Comparison of ENCODE assay signal across 27 cellular contexts in the genomic region with DNA sequence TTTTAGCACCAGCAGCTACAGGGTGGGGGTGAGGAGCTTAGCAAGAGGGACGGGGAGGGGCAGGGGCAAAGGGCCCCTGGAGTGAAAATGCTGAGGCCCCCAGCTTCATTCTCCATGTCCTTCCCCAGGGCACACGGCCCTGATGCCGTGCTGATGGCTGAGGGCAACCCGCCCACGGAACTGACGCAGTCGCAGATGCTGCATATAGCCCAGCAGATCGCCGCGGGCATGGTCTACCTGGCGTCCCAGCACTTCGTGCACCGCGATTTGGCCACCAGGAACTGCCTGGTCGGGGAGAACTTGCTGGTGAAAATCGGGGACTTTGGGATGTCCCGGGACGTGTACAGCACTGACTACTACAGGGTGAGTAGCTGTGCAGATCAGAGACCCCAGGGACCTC.
DNase-seq lines count a peak whose midpoint lies in the region; FAIRE-seq and TF ChIP-seq lines count a peak whose summit lies in the region.
"Had no signal": no experiment of that assay in that cellular context is flagged by ENCODE, and none has a peak within 500 bp of the region (broad histone marks: within the 10 kb centered on the region; RNA-seq: fewer than 3 reads in every experiment).

No MANE protein-coding gene starts in this region.

- H2AFZ ChIP-seq in astrocyte (ENCODE audit: low read depth, low read length) (no peak overlapping the region), mammary epithelial cell (ENCODE audit: low read depth, low read length) (no peak overlapping the region)

- no peaks in the 10 kb centered on the region for H4K20me1 ChIP-seq in astrocyte (ENCODE audit: insufficient read depth, low read length)
- H4K20me1 ChIP-seq in mammary epithelial cell (ENCODE audit: insufficient read depth, low read length) = no peaks in the 10 kb centered on the region
- H4K20me1 ChIP-seq: BLaER1 had no signal

- no peaks in the 10 kb centered on the region for H3K79me2 ChIP-seq in astrocyte (ENCODE audit: insufficient read depth, low read length)
- H3K79me2 ChIP-seq in mammary epithelial cell (ENCODE audit: insufficient read depth, low read length) = no peaks in the 10 kb centered on the region

- H3K4me2 ChIP-seq in astrocyte (ENCODE audit: low read length) (no peak overlapping the region), mammary epithelial cell (ENCODE audit: insufficient read depth, low read depth, low read length) (no peak overlapping the region)
- H3K4me2 ChIP-seq: BLaER1 had no signal

- H3K4me3 Mint-ChIP-seq in astrocyte (ENCODE audit: unreplicated experiment) (no peak overlapping the region), neural crest cell (no peak overlapping the region)
- H3K4me3 Mint-ChIP-seq: CD4-positive, alpha-beta memory T cell; CD4-positive, CD25-positive, alpha-beta regulatory T cell; CD8-positive, alpha-beta memory T cell had no signal

- DNase-seq in astrocyte (ENCODE audit: low read depth) (no peak), dorsolateral prefrontal cortex (no peak), neural crest cell (ENCODE audit: low read depth, low spot score) (no peak), NCI-H128 (lab: John Stamatoyannopoulos, UW; ENCODE audit: unreplicated experiment) (no peak), epidermal melanocyte (ENCODE audit: insufficient read length, low spot score) (no peak), mammary epithelial cell (no peak)
- DNase-seq: 8988T; ACHN; BE2C; C1 segment of cervical spinal cord; CD4-positive, alpha-beta memory T cell; CD4-positive, CD25-positive, alpha-beta regulatory T cell; CD8-positive, alpha-beta memory T cell; COR-L47; DMS 273 treated with DMSO at 0.1 percent for 48 hours; DMS153; DMS53; DMS79; DND-41; EL; GDM1 had no signal

- peaks cover 12% of the 10 kb centered on the region for H3K27me3 Mint-ChIP-seq in astrocyte (ENCODE audit: low read depth, unreplicated experiment)
- no peaks in the 10 kb centered on the region for H3K27me3 Mint-ChIP-seq in neural crest cell (ENCODE audit: low read depth)

- H3K4me3 ChIP-seq in astrocyte (ENCODE audit: insufficient read depth, low read depth, low read length) (no peak overlapping the region), dorsolateral prefrontal cortex (no peak overlapping the region), mammary epithelial cell (replicated peaks in 1 of 3; ENCODE audit: insufficient read depth in 1 of 3, low read depth in 2 of 3, low read length in 3 of 3) (no peak overlapping the region)
- H3K4me3 ChIP-seq: BLaER1, GM12878 had no signal

- H3K36me3 Mint-ChIP-seq in astrocyte (ENCODE audit: low read depth, unreplicated experiment) (no peaks in the 10 kb centered on the region), neural crest cell (ENCODE audit: low read depth) (peaks cover 11% of the 10 kb centered on the region)
- H3K36me3 Mint-ChIP-seq: CD14-positive monocyte; CD4-positive, alpha-beta memory T cell; CD4-positive, CD25-positive, alpha-beta regulatory T cell; CD8-positive, alpha-beta memory T cell had no signal

- H3K4me1 ChIP-seq in astrocyte (ENCODE audit: insufficient read depth, low read length) = peaks cover 5% of the 10 kb centered on the region
- peaks cover 14% of the 10 kb centered on the region for H3K4me1 ChIP-seq in mammary epithelial cell (ENCODE audit: insufficient read depth, low read length)
- H3K4me1 ChIP-seq: BE2C, BLaER1 had no signal

- in situ Hi-C loops in mammary epithelial cell (cut with MboI; ENCODE audit: low sequenced_read_pairs in 2 of 2) = no loop called here

- peaks cover 8% of the 10 kb centered on the region for H3K27me3 ChIP-seq in astrocyte (ENCODE audit: insufficient read depth, low read length)
- no peaks in the 10 kb centered on the region for H3K27me3 ChIP-seq in dorsolateral prefrontal cortex
- no peaks in the 10 kb centered on the region for H3K27me3 ChIP-seq in mammary epithelial cell (ENCODE audit: insufficient read depth, low read length)
- H3K27me3 ChIP-seq: BE2C, BLaER1 had no signal

- no peaks in the 10 kb centered on the region for H3K9me3 ChIP-seq in astrocyte (ENCODE audit: insufficient read depth, low read depth, low read length)
- H3K9me3 ChIP-seq in mammary epithelial cell (replicated peaks; ENCODE audit: insufficient read depth, low read length) = no peaks in the 10 kb centered on the region
- H3K9me3 ChIP-seq: BE2C, BLaER1 had no signal

- BruUV-seq in mammary epithelial cell (replicated peaks; lab: Mats Ljungman, UMichigan) = no TSS peak

- dilution Hi-C loops in mammary epithelial cell (cut with HindIII; ENCODE audit: low sequenced_read_pairs) = no loop called here

- peaks cover 27% of the 10 kb centered on the region for H3K4me1 Mint-ChIP-seq in astrocyte (ENCODE audit: low read depth, unreplicated experiment)
- peaks cover 28% of the 10 kb centered on the region for H3K4me1 Mint-ChIP-seq in neural crest cell
- H3K4me1 Mint-ChIP-seq: CD4-positive, CD25-positive, alpha-beta regulatory T cell had no signal

- no peaks in the 10 kb centered on the region for H3K36me3 ChIP-seq in astrocyte (ENCODE audit: insufficient read depth, low read length)
- H3K36me3 ChIP-seq in mammary epithelial cell (ENCODE audit: insufficient read depth, low read length) = no peaks in the 10 kb centered on the region
- H3K36me3 ChIP-seq: BE2C, BLaER1 had no signal

- H3K9ac ChIP-seq in astrocyte (ENCODE audit: low read length) (no peak overlapping the region), mammary epithelial cell (ENCODE audit: insufficient read depth, low read length) (no peak overlapping the region)
- H3K9ac ChIP-seq: BLaER1 had no signal

- H3K9me3 Mint-ChIP-seq in astrocyte (ENCODE audit: unreplicated experiment) (peaks cover 5% of the 10 kb centered on the region), neural crest cell (peaks cover 8% of the 10 kb centered on the region)

- no peak overlapping the region for H3K27ac ChIP-seq in astrocyte (ENCODE audit: low read depth, low read length)
- H3K27ac ChIP-seq in dorsolateral prefrontal cortex = peak overlapping the region in 31 of 59 donors; percentile 13 to 88 (median 67)
- H3K27ac ChIP-seq in mammary epithelial cell (ENCODE audit: insufficient read depth, low read depth, low read length) = no peak overlapping the region
- H3K27ac ChIP-seq: BLaER1 had no signal

- no peak for FAIRE-seq in astrocyte (lab: Jason Lieb, UNC)
- FAIRE-seq: A204.1, GM12878, GM12892, GM18507 had no signal

- CTCF ChIA-PET in mammary epithelial cell (lab: Charles Lee; ENCODE audit: low non-redundant PET) = no interaction called here

- 100% methylated on average over 3 of the region's 18 CpGs for WGBS in mammary epithelial cell (ENCODE audit: low coverage, missing lambda C conversion rate)

- intact Hi-C loops in dorsolateral prefrontal cortex (cut with DNase I) (loop anchor here (5.0 to 10.0 kb wide), 3 partner anchors 87 to 300 kb away; no protein-coding TSS in a partner anchor), mammary epithelial cell (cut with micrococcal nuclease) (loop anchor here (2.0 kb wide), 3 partner anchors 170 to 558 kb away; no protein-coding TSS in a partner anchor)

- TF ChIP-seq CTCF in astrocyte (IDR thresholded peaks at IDR 0.05; ENCODE audit: insufficient read depth, low read depth, low read length) = no peak
- no peak for TF ChIP-seq CTCF in dorsolateral prefrontal cortex (IDR thresholded peaks at IDR 0.05 in 54 of 56, conservative IDR thresholded peaks at IDR 0.05 in 2 of 56; ENCODE audit: low read depth in 1 of 56, partially characterized antibody in 56 of 56)
- no peak for TF ChIP-seq CTCF in neural crest cell (conservative IDR thresholded peaks at IDR 0.05)
- TF ChIP-seq CTCF in mammary epithelial cell (conservative IDR thresholded peaks at IDR 0.05 in 1 of 2, IDR thresholded peaks at IDR 0.05 in 1 of 2; ENCODE audit: extremely low read depth in 1 of 2, insufficient read depth in 1 of 2, low read depth in 1 of 2, low read length in 2 of 2) = no peak

- peak overlapping the region; percentile 53 for H3K27ac Mint-ChIP-seq in astrocyte (ENCODE audit: unreplicated experiment)
- H3K27ac Mint-ChIP-seq in neural crest cell (ENCODE audit: unreplicated experiment) = peak overlapping the region; percentile 27
- H3K27ac Mint-ChIP-seq: CD4-positive, alpha-beta memory T cell; CD4-positive, CD25-positive, alpha-beta regulatory T cell; CD8-positive, alpha-beta memory T cell had no signal

Comparison
In these comparisons a context has a peak if more than half of its experiments do, and no peak if none do; other contexts are left out.
1. H3K27ac ChIP-seq: peak in dorsolateral prefrontal cortex (31 of 59); none in astrocyte (single experiment) and mammary epithelial cell (single experiment).